Comparison of ENCODE assay signal across 22 cellular contexts in the genomic region with DNA sequence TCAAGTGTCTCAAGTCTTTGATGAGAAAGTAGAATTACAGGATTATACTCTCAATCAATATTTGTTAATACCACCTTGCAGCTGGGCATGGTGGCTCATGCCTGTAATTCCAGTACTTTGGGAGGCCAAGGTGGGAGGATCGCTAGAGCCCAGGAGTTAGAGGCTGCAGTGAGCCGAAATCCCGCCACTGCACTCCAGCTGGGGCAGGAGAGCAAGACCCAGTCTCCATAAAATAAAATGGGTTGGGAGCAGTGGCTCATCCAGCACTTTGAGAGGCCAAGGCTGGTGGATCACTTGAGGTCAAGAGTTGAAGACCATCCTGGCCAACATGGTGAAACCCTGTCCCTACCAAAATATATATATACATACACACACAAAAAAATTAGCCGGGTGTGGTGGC. TPM values are rescaled to one million over a fixed set of nuclear protein-coding genes. Genes with fewer than 3 reads are reported as not detected.
DNase-seq lines count a peak whose midpoint lies in the region; ATAC-seq, FAIRE-seq and TF ChIP-seq lines count a peak whose summit lies in the region.
"Had no signal": no experiment of that assay in that cellular context is flagged by ENCODE, and none has a peak within 500 bp of the region (broad histone marks: within the 10 kb centered on the region; RNA-seq: fewer than 3 reads in every experiment).

No MANE protein-coding gene starts in this region.

- H3K9me3 Mint-ChIP-seq in Calu3 (ENCODE audit: low read depth, unreplicated experiment) (no peaks in the 10 kb centered on the region), chondrocyte (ENCODE audit: low read depth) (no peaks in the 10 kb centered on the region)
- H3K9me3 Mint-ChIP-seq: H9 had no signal

- no peak for TF ChIP-seq CTCF in Calu3 (IDR thresholded peaks at IDR 0.05; ENCODE audit: unreplicated experiment)
- no peak for TF ChIP-seq CTCF in chondrocyte (IDR thresholded peaks at IDR 0.05)

- H3K4me1 Mint-ChIP-seq in Calu3 (ENCODE audit: low read depth, unreplicated experiment) = peaks cover 39% of the 10 kb centered on the region
- H3K4me1 Mint-ChIP-seq in chondrocyte (ENCODE audit: low read depth) = peaks cover 11% of the 10 kb centered on the region

- H3K27me3 Mint-ChIP-seq in Calu3 (ENCODE audit: unreplicated experiment) (no peaks in the 10 kb centered on the region), chondrocyte (ENCODE audit: low read depth) (peaks cover 28% of the 10 kb centered on the region)

- intact Hi-C loops in Calu3 (cut with micrococcal nuclease; ENCODE audit: unreplicated experiment) = loop anchor here (5.0 kb wide), 1 partner anchor 83 kb away; no protein-coding TSS in a partner anchor
- intact Hi-C loops in sciatic nerve (cut with DNase I) = no loop called here

- CTCF ChIA-PET in Calu3 (lab: Charles Lee) = interaction anchor here (0.6 to 1.2 kb wide), 4 partner anchors 8 to 611 kb away, joined by 3 to 9 read pairs (median 4); no protein-coding TSS in a partner anchor

- H3K36me3 Mint-ChIP-seq in Calu3 (ENCODE audit: insufficient read depth, unreplicated experiment) (peaks cover 43% of the 10 kb centered on the region), chondrocyte (ENCODE audit: low read depth) (no peaks in the 10 kb centered on the region)

- ATAC-seq in sciatic nerve (no peak), HG03025 (IDR thresholded peaks at IDR 0.05; ENCODE audit: low FRiP score, unreplicated experiment) (no peak)

- no TSS peak for BruUV-seq in Calu3 (replicated peaks; lab: Mats Ljungman, UMichigan)

- H3K27ac Mint-ChIP-seq in Calu3 (ENCODE audit: unreplicated experiment) (no peak overlapping the region), chondrocyte (ENCODE audit: unreplicated experiment) (no peak overlapping the region)
- H3K27ac Mint-ChIP-seq: H9 had no signal

- peak; percentile 46 for DNase-seq in activated effector memory CD4-positive, alpha-beta T cell treated with anti-CD3 and anti-CD28 coated beads, Interleukin-2, amount 50 U/mL, for 16 hours
- no peak for DNase-seq in activated effector memory CD4-positive, alpha-beta T cell treated with Interleukin-2 at 50 U/mL for 16 hours
- DNase-seq in Calu3 (no peak), chondrocyte (ENCODE audit: low spot score) (peak; percentile 17), sciatic nerve (ENCODE audit: low spot score) (peak; percentile 23), Kasumi-1 (lab: John Stamatoyannopoulos, UW) (no peak), HTR-8/SVneo (ENCODE audit: insufficient read length, low spot score) (no peak)
- DNase-seq: AML-193; C1 segment of cervical spinal cord; COR-L47; DMS 273 treated with DMSO at 0.1 percent for 48 hours; GM23248; H9; KBM-7; NCI-H1436 treated with DMSO at 0.1 percent for 48 hours; NCI-H1930; NCI-H510A; NK-92 treated with Interleukin-12 subunit alpha and Interleukin-12 subunit beta, amount 100 ng/mL, for 24 hours; SIG-M5; SK-N-SH had no signal

- H3K4me3 Mint-ChIP-seq in Calu3 (ENCODE audit: low read depth, unreplicated experiment) (peak overlapping the region; percentile 96), chondrocyte (ENCODE audit: unreplicated experiment) (no peak overlapping the region)

- no peak for FAIRE-seq in HTR-8/SVneo (lab: Jason Lieb, UNC)

RNA-seq across cellular contexts. Expression of gene NCMAP, which starts 1.2 kb away (rescaled TPM):
- total RNA-seq in Calu3 (2022) (63.9 and 78.8 TPM in 2 replicates), chondrocyte (not detected in 3 replicates), sciatic nerve (226 TPM)
- total RNA-seq: A172, GM23248 had no signal

RNA-seq across cellular contexts. Expression of gene RCAN3, which starts 52.1 kb away (rescaled TPM):
- total RNA-seq in Calu3 (2022) (12.9 and 15.3 TPM in 2 replicates), chondrocyte (14.5 to 16.2 TPM (median 15.2 TPM) in 3 replicates), sciatic nerve (14.0 TPM)

Comparison
In these comparisons a context has a peak if more than half of its experiments do, and no peak if none do; other contexts are left out.
1. DNase-seq: peak in activated effector memory CD4-positive, alpha-beta T cell treated with anti-CD3 and anti-CD28 coated beads, Interleukin-2, amount 50 U/mL, for 16 hours (single experiment), chondrocyte (single experiment) and sciatic nerve (single experiment); none in activated effector memory CD4-positive, alpha-beta T cell treated with Interleukin-2 at 50 U/mL for 16 hours (single experiment), Calu3 (single experiment), Kasumi-1 (0 of 2) and HTR-8/SVneo (single experiment).
2. RNA of gene NCMAP, which starts 1.2 kb away (total RNA-seq): 226 TPM in sciatic nerve (single experiment) and 63.9 to 78.8 TPM in Calu3; not detected in chondrocyte; every median in the first group is over 10 times any median in the second.